Comparison of ENCODE assay signal across 1 cellular context in genomic region chr15:50765202-50765967, GRCh38.
A peak's percentile ranks its signal among the peaks of the same experiment; 100 is the strongest.
TF ChIP-seq lines count a peak whose summit lies in the region.

Gene SPPL2A (minus strand): TSS chr15:50765706. CDS start chr15:50765533, 173 bp downstream.

TF ChIP-seq in K562, 482 proteins besides CTCF, POLR2A, EP300 and RAD21 (continued from another document and continues in another):
- TF ChIP-seq ZMIZ1 (IDR thresholded peaks at IDR 0.05; ENCODE audit: low read depth in 2 of 2, low read length in 2 of 2) (0 out of 4 replicates have a peak, but pooled peaks of 1 of the 2 experiments have one; percentile 2), ZNF347 (CRISPR knock-in tag; IDR thresholded peaks at IDR 0.05; ENCODE audit: low read depth) (no peak), FOXJ3 (CRISPR knock-in tag; IDR thresholded peaks at IDR 0.05) (no peak), IRF9 (tag; IDR thresholded peaks at IDR 0.05) (no peak), RNF2 (IDR thresholded peaks at IDR 0.05) (peak; percentile 28), ZNF263 (CRISPR knock-in tag; IDR thresholded peaks at IDR 0.05; ENCODE audit: borderline replicate concordance) (0 out of 2 replicates have a peak, but pooled peaks have one; percentile 20), BDP1 (IDR thresholded peaks at IDR 0.05; ENCODE audit: insufficient read depth, insufficient read length) (no peak), HNRNPH1 (optimal IDR thresholded peaks at IDR 0.05; ENCODE audit: low read depth, low read length) (no peak), ZFP1 (CRISPR knock-in tag; IDR thresholded peaks at IDR 0.05) (no peak), GATA2 (CRISPR knock-in tag; IDR thresholded peaks at IDR 0.05) (no peak), IRF1 (CRISPR knock-in tag; IDR thresholded peaks at IDR 0.05; ENCODE audit: borderline replicate concordance) (no peak), BHLHE40 (IDR thresholded peaks at IDR 0.05; ENCODE audit: low read length) (no peak), TOE1 (IDR thresholded peaks at IDR 0.05; ENCODE audit: borderline replicate concordance) (peak; percentile 44; the same call in 1 of the 2 replicates), TOE1 (CRISPR knock-in tag; IDR thresholded peaks at IDR 0.05; ENCODE audit: borderline replicate concordance, low read depth) (no peak), BRD4 (IDR thresholded peaks at IDR 0.05) (no peak; the same call in 1 of the 2 replicates), ZNF778 (CRISPR knock-in tag; IDR thresholded peaks at IDR 0.05) (no peak), RBM14 (IDR thresholded peaks at IDR 0.05; ENCODE audit: borderline replicate concordance, insufficient read depth, low read depth, low read length) (no peak), NEUROD1 (IDR thresholded peaks at IDR 0.05; ENCODE audit: borderline replicate concordance, low read depth, low read length, partially characterized antibody) (no peak), CHD1 (IDR thresholded peaks at IDR 0.05; ENCODE audit: low read length) (peak; percentile 25), STAT6 (CRISPR knock-in tag; IDR thresholded peaks at IDR 0.05) (no peak), TRIM25 (IDR thresholded peaks at IDR 0.05; ENCODE audit: borderline replicate concordance) (no peak), ZNF217 (CRISPR knock-in tag; IDR thresholded peaks at IDR 0.05) (no peak), NR2C1 (IDR thresholded peaks at IDR 0.05) (no peak), NR2C1 (tag; IDR thresholded peaks at IDR 0.05) (peak; percentile 23; the same call in 1 of the 2 replicates), PBX2 (CRISPR knock-in tag; IDR thresholded peaks at IDR 0.05; ENCODE audit: low read depth) (no peak), PBX2 (tag; conservative IDR thresholded peaks at IDR 0.05; ENCODE audit: low read depth) (0 out of 2 replicates have a peak, but pooled peaks have one; percentile 28), PHTF2 (CRISPR knock-in tag; IDR thresholded peaks at IDR 0.05) (no peak), ZSCAN29 (IDR thresholded peaks at IDR 0.05) (no peak), ZBTB34 (CRISPR knock-in tag; IDR thresholded peaks at IDR 0.05) (no peak), POU5F1 (IDR thresholded peaks at IDR 0.05; ENCODE audit: borderline replicate concordance, low read depth, low read length, partially characterized antibody) (no peak), ZNF740 (CRISPR knock-in tag; IDR thresholded peaks at IDR 0.05) (no peak), ZNF740 (tag; IDR thresholded peaks at IDR 0.05) (no peak; a peak in 1 of 4 replicates), NFE2 (IDR thresholded peaks at IDR 0.05; ENCODE audit: low read depth) (0 out of 2 replicates have a peak, but pooled peaks have one; percentile 24), KAT2B (IDR thresholded peaks at IDR 0.05; ENCODE audit: low read depth, low read length) (no peak), HSF4 (CRISPR knock-in tag; IDR thresholded peaks at IDR 0.05; ENCODE audit: borderline replicate concordance) (no peak)
